Comparison of ENCODE assay signal across 11 cellular contexts in genomic region chr19:17861542-17862402, GRCh38. TPM values are rescaled to one million over a fixed set of nuclear protein-coding genes. Genes with fewer than 3 reads are reported as not detected.
DNase-seq lines count a peak whose midpoint lies in the region; ATAC-seq, FAIRE-seq and TF ChIP-seq lines count a peak whose summit lies in the region.
"Had no signal": no experiment of that assay in that cellular context is flagged by ENCODE, and none has a peak within 500 bp of the region (broad histone marks: within the 10 kb centered on the region; RNA-seq: fewer than 3 reads in every experiment).

No MANE protein-coding gene starts in this region.

- TF ChIP-seq POLR2A in endothelial cell of umbilical vein (IDR thresholded peaks at IDR 0.05; ENCODE audit: low read depth, low read length): no peak

- H4K20me1 ChIP-seq in endothelial cell of umbilical vein (replicated peaks; ENCODE audit: control insufficient read depth, extremely low read depth, insufficient read depth, low read length): peaks cover 4% of the 10 kb centered on the region

- no peaks in the 10 kb centered on the region for H3K27me3 ChIP-seq in endothelial cell of umbilical vein (ENCODE audit: control insufficient read depth in 2 of 2, insufficient read depth in 2 of 2, low read length in 2 of 2)
- no peaks in the 10 kb centered on the region for H3K27me3 ChIP-seq in rectal smooth muscle tissue (ENCODE audit: control insufficient read depth, insufficient read depth, low read length)

- dilution Hi-C loops in endothelial cell of umbilical vein (cut with MboI; ENCODE audit: extremely low pct_ligation_motif_present, low sequenced_read_pairs): no loop called here

- peaks cover 32% of the 10 kb centered on the region for H3K79me2 ChIP-seq in endothelial cell of umbilical vein (ENCODE audit: control insufficient read depth, insufficient read depth, low read length)

- POLR2A ChIA-PET in endothelial cell of umbilical vein (lab: Charles Lee): no interaction called here

- DNase-seq in DMS 273 (lab: John Stamatoyannopoulos, UW; ENCODE audit: unreplicated experiment) (peak; percentile 41), DMS 273 treated with DMSO at 0.1 percent for 48 hours (lab: John Stamatoyannopoulos, UW) (no peak), endothelial cell of umbilical vein (ENCODE audit: low read depth, low spot score) (no peak), epidermal melanocyte (ENCODE audit: insufficient read length, low spot score) (no peak), T1000 (lab: John Stamatoyannopoulos, UW) (no peak)
- DNase-seq: NCI-H2227 treated with DMSO at 0.1 percent for 48 hours, small intestine had no signal

- BruUV-seq in endothelial cell of umbilical vein (replicated peaks; lab: Mats Ljungman, UMichigan): no TSS peak

- H3K9me1 ChIP-seq in endothelial cell of umbilical vein (replicated peaks; ENCODE audit: control insufficient read depth, extremely low read depth, insufficient read depth, low read length): no peaks in the 10 kb centered on the region

- peak overlapping the region; percentile 95 for H3K9ac ChIP-seq in endothelial cell of umbilical vein (replicated peaks; ENCODE audit: extremely low read depth, insufficient read depth, low read length)
- peak overlapping the region; percentile 38 for H3K9ac ChIP-seq in rectal smooth muscle tissue (ENCODE audit: low read length)

- no peak for FAIRE-seq in endothelial cell of umbilical vein (lab: Jason Lieb, UNC)
- FAIRE-seq: A204.1, small intestine had no signal

- TF ChIP-seq CTCF in endothelial cell of umbilical vein (IDR thresholded peaks at IDR 0.05; ENCODE audit: extremely low read depth in 1 of 2, insufficient read depth in 1 of 2, low read depth in 1 of 2, low read length in 2 of 2): no peak

- H2AFZ ChIP-seq in endothelial cell of umbilical vein (ENCODE audit: low read depth, low read length): no peak overlapping the region

- no peak for ATAC-seq in HG02759 (IDR thresholded peaks at IDR 0.05; ENCODE audit: unreplicated experiment)

- H3K9me3 ChIP-seq in endothelial cell of umbilical vein (replicated peaks; ENCODE audit: control insufficient read depth, insufficient read depth, low read length): no peaks in the 10 kb centered on the region

- no peak overlapping the region for H3K27ac ChIP-seq in endothelial cell of umbilical vein (ENCODE audit: insufficient read depth, low read depth, low read length)
- no peak overlapping the region for H3K27ac ChIP-seq in rectal smooth muscle tissue (ENCODE audit: low read depth, low read length)

- peaks cover 15% of the 10 kb centered on the region for H3K4me1 ChIP-seq in endothelial cell of umbilical vein (ENCODE audit: control insufficient read depth, extremely low read depth, insufficient read depth, low read length)
- peaks cover 10% of the 10 kb centered on the region for H3K4me1 ChIP-seq in rectal smooth muscle tissue (ENCODE audit: control insufficient read depth, insufficient read depth, low read length)

- peak overlapping the region in 2 of 3 experiments; percentile 83 to 96 for H3K4me3 ChIP-seq in endothelial cell of umbilical vein (replicated peaks in 1 of 3; ENCODE audit: insufficient read depth in 1 of 3, low read depth in 1 of 3, low read length in 3 of 3)
- H3K4me3 ChIP-seq in rectal smooth muscle tissue (ENCODE audit: low read length): peak overlapping the region; percentile 29

- H3K36me3 ChIP-seq in endothelial cell of umbilical vein (ENCODE audit: control insufficient read depth in 2 of 2, extremely low read depth in 1 of 2, insufficient read depth in 2 of 2, low read length in 2 of 2) (peaks cover 19 to 31% of the 10 kb centered on the region in 2 experiments), rectal smooth muscle tissue (ENCODE audit: control insufficient read depth, insufficient read depth, low read length) (peaks cover 25% of the 10 kb centered on the region)

- peak overlapping the region; percentile 70 for H3K4me2 ChIP-seq in endothelial cell of umbilical vein (ENCODE audit: insufficient read depth, low read length)

- CTCF ChIA-PET in endothelial cell of umbilical vein (lab: Charles Lee): interaction anchor here (0.5 to 1.2 kb wide), 2 partner anchors 8 to 10 kb away, joined by 4 read pairs; partner anchors contain the start of gene SLC5A5

- intact Hi-C loops in endothelial cell of umbilical vein (cut with micrococcal nuclease): no loop called here

TF ChIP-seq in PFSK-1, 5 proteins besides CTCF, POLR2A, EP300 and RAD21 (continues in another document):
- TF ChIP-seq TAF1 (IDR thresholded peaks at IDR 0.05; ENCODE audit: borderline replicate concordance, insufficient read depth, low read length) (no peak), SIN3A (IDR thresholded peaks at IDR 0.05; ENCODE audit: borderline replicate concordance, insufficient read depth, low read length) (no peak), FOXP2 (optimal IDR thresholded peaks at IDR 0.05; ENCODE audit: borderline replicate concordance, extremely low read depth, extremely low read length, insufficient read depth) (no peak), POLR2AphosphoS5 (IDR thresholded peaks at IDR 0.05; ENCODE audit: low read depth, low read length) (peak; percentile 44)

TF ChIP-seq in endothelial cell of umbilical vein, 7 proteins besides CTCF, POLR2A, EP300 and RAD21:
- TF ChIP-seq POLR2AphosphoS5 (IDR thresholded peaks at IDR 0.05; ENCODE audit: insufficient read depth, low read depth, low read length) (peak; percentile 13), JUN (IDR thresholded peaks at IDR 0.05; ENCODE audit: borderline replicate concordance, insufficient read depth, insufficient read length, low read depth) (no peak)

RNA-seq across cellular contexts. Expression of gene RPL18A, which starts 2.1 kb away (rescaled TPM):
- polyA plus RNA-seq in PFSK-1 (2012; ENCODE audit: insufficient read length, low read depth): 5,704 TPM
- total RNA-seq in endothelial cell of umbilical vein: 1,947 and 1,970 TPM in 2 replicates
- polyA plus RNA-seq in endothelial cell of umbilical vein: 2,869 and 3,230 TPM in 2 replicates
- polyA plus RNA-seq in endothelial cell of umbilical vein (2011; cell fraction: cytosol; rRNA removed): 1,742 and 2,351 TPM in 2 replicates
- 547 and 580 TPM in 2 replicates for polyA plus RNA-seq in endothelial cell of umbilical vein (2011; cell fraction: nucleus; rRNA removed)
- polyA plus RNA-seq in endothelial cell of umbilical vein (2012): 2,356 and 2,897 TPM in 2 replicates
- polyA minus RNA-seq in endothelial cell of umbilical vein: 424 and 462 TPM in 2 replicates
- 2,506 TPM for polyA minus RNA-seq in endothelial cell of umbilical vein (2011; cell fraction: cytosol; rRNA and poly(A)+ RNA removed)
- 137 and 215 TPM in 2 replicates for polyA minus RNA-seq in endothelial cell of umbilical vein (2011; cell fraction: nucleus; rRNA and poly(A)+ RNA removed)

RNA-seq across cellular contexts. Expression of gene SLC5A5, which starts 10.0 kb away (rescaled TPM):
- polyA plus RNA-seq in PFSK-1 (2012; ENCODE audit: insufficient read length, low read depth): 0.09 TPM
- total RNA-seq in endothelial cell of umbilical vein: not detected in 2 replicates
- not detected in 2 replicates for polyA plus RNA-seq in endothelial cell of umbilical vein
- polyA plus RNA-seq in endothelial cell of umbilical vein (2011; cell fraction: cytosol; rRNA removed): not detected in 2 replicates
- polyA plus RNA-seq in endothelial cell of umbilical vein (2011; cell fraction: nucleus; rRNA removed): not detected in 2 replicates
- not detected in 2 replicates for polyA plus RNA-seq in endothelial cell of umbilical vein (2012)
- not detected in 2 replicates for polyA minus RNA-seq in endothelial cell of umbilical vein
- not detected for polyA minus RNA-seq in endothelial cell of umbilical vein (2011; cell fraction: cytosol; rRNA and poly(A)+ RNA removed)
- not detected in 2 replicates for polyA minus RNA-seq in endothelial cell of umbilical vein (2011; cell fraction: nucleus; rRNA and poly(A)+ RNA removed)

RNA-seq across cellular contexts. Expression of gene JAK3, which starts 14.0 kb away (rescaled TPM):
- 10.2 TPM for polyA plus RNA-seq in PFSK-1 (2012; ENCODE audit: insufficient read length, low read depth)
- 3.1 and 3.4 TPM in 2 replicates for total RNA-seq in endothelial cell of umbilical vein
- 3.8 and 5.1 TPM in 2 replicates for polyA plus RNA-seq in endothelial cell of umbilical vein
- 2.2 and 2.8 TPM in 2 replicates for polyA plus RNA-seq in endothelial cell of umbilical vein (2011; cell fraction: cytosol; rRNA removed)
- 9.6 and 11.4 TPM in 2 replicates for polyA plus RNA-seq in endothelial cell of umbilical vein (2011; cell fraction: nucleus; rRNA removed)
- 0.80 and 1.3 TPM in 2 replicates for polyA plus RNA-seq in endothelial cell of umbilical vein (2012)
- polyA minus RNA-seq in endothelial cell of umbilical vein: 3.7 and 5.1 TPM in 2 replicates
- polyA minus RNA-seq in endothelial cell of umbilical vein (2011; cell fraction: cytosol; rRNA and poly(A)+ RNA removed): 0.82 TPM
- 3.5 and 4.3 TPM in 2 replicates for polyA minus RNA-seq in endothelial cell of umbilical vein (2011; cell fraction: nucleus; rRNA and poly(A)+ RNA removed)

RNA-seq across cellular contexts. Expression of gene INSL3, which starts 40.5 kb away (rescaled TPM):
- 2.6 TPM for polyA plus RNA-seq in PFSK-1 (2012; ENCODE audit: insufficient read length, low read depth)
- total RNA-seq in endothelial cell of umbilical vein: not detected in 2 replicates
- polyA plus RNA-seq in endothelial cell of umbilical vein: not detected in 2 replicates
- not detected in 2 replicates for polyA plus RNA-seq in endothelial cell of umbilical vein (2011; cell fraction: cytosol; rRNA removed)
- not detected in 2 replicates for polyA plus RNA-seq in endothelial cell of umbilical vein (2011; cell fraction: nucleus; rRNA removed)
- not detected in 2 replicates for polyA plus RNA-seq in endothelial cell of umbilical vein (2012)
- not detected in 2 replicates for polyA minus RNA-seq in endothelial cell of umbilical vein
- polyA minus RNA-seq in endothelial cell of umbilical vein (2011; cell fraction: cytosol; rRNA and poly(A)+ RNA removed): not detected
- polyA minus RNA-seq in endothelial cell of umbilical vein (2011; cell fraction: nucleus; rRNA and poly(A)+ RNA removed): not detected in 2 replicates
